In the genomic region with DNA sequence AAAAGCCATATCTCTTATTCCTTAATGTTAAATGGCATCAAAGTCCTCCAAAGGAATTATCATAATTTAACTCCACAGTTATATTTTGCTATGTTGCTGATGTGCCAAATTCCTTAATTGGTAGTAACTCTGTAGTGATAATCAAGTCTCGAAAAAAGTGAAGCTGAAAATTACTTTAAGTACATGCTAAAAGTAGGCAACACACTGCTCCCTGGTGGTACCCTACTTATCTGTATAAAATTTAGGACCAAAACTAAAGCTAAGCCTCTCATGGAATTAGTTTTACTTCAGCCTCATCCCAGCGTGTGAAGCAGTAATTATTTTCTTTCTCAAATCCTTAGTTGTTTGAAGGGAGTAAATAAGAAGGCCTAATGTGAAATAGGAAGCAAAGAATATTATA, we compare ENCODE assay signal across 1 cellular context.
TF ChIP-seq lines count a peak whose summit lies in the region.

No MANE protein-coding gene starts in this region.

TF ChIP-seq in IMR-90, 13 proteins besides CTCF, POLR2A, EP300 and RAD21 (continued from another document):
- TF ChIP-seq, protein P1, sequence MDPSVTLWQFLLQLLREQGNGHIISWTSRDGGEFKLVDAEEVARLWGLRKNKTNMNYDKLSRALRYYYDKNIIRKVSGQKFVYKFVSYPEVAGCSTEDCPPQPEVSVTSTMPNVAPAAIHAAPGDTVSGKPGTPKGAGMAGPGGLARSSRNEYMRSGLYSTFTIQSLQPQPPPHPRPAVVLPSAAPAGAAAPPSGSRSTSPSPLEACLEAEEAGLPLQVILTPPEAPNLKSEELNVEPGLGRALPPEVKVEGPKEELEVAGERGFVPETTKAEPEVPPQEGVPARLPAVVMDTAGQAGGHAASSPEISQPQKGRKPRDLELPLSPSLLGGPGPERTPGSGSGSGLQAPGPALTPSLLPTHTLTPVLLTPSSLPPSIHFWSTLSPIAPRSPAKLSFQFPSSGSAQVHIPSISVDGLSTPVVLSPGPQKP (IDR thresholded peaks at IDR 0.05; ENCODE audit: borderline replicate concordance, low read depth, low read length): no peak
- TF ChIP-seq FOS (IDR thresholded peaks at IDR 0.05; ENCODE audit: low read depth, low read length) (no peak), BHLHE40 (IDR thresholded peaks at IDR 0.05; ENCODE audit: low read depth, low read length) (no peak), CEBPB (IDR thresholded peaks at IDR 0.05; ENCODE audit: low read depth, low read length) (no peak), MXI1 (IDR thresholded peaks at IDR 0.05; ENCODE audit: borderline replicate concordance, low read depth, low read length) (no peak), MAZ (IDR thresholded peaks at IDR 0.05; ENCODE audit: borderline replicate concordance, low read depth, low read length) (no peak), RFX5 (IDR thresholded peaks at IDR 0.05; ENCODE audit: low read depth, low read length) (no peak), MAFK (IDR thresholded peaks at IDR 0.05; ENCODE audit: low read depth, low read length) (no peak)
- TF ChIP-seq, protein P2, sequence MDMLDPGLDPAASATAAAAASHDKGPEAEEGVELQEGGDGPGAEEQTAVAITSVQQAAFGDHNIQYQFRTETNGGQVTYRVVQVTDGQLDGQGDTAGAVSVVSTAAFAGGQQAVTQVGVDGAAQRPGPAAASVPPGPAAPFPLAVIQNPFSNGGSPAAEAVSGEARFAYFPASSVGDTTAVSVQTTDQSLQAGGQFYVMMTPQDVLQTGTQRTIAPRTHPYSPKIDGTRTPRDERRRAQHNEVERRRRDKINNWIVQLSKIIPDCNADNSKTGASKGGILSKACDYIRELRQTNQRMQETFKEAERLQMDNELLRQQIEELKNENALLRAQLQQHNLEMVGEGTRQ (IDR thresholded peaks at IDR 0.05; ENCODE audit: low read depth, low read length): no peak
